Comparison of ENCODE assay signal across 9 cellular contexts in genomic region chr19:33522371-33522662, GRCh38. TPM values are rescaled to one million over a fixed set of nuclear protein-coding genes. Genes with fewer than 3 reads are reported as not detected.
A peak's percentile ranks its signal among the peaks of the same experiment; 100 is the strongest.
DNase-seq lines count a peak whose midpoint lies in the region; ATAC-seq, FAIRE-seq and TF ChIP-seq lines count a peak whose summit lies in the region.
"Had no signal": no experiment of that assay in that cellular context is flagged by ENCODE, and none has a peak within 500 bp of the region (broad histone marks: within the 10 kb centered on the region; RNA-seq: fewer than 3 reads in every experiment).

No MANE protein-coding gene starts in this region.

- H3K27me3 Mint-ChIP-seq in activated CD8-positive, alpha-beta memory T cell treated with anti-CD3 and anti-CD28 coated beads, Interleukin-2, amount 10 ng/mL, durations not matched to agents 7 days and 5 days = peaks cover 13% of the 10 kb centered on the region
- peaks cover 4% of the 10 kb centered on the region for H3K27me3 Mint-ChIP-seq in activated T-helper 2 cell treated with anti-CD3 and anti-CD28 coated beads, Interferon-gamma antibody, Interleukin-2, Interleukin-4, amounts not matched to agents 10 μg/mL and 5 μg/mL and 100 μg/mL, durations not matched to agents 14 hours and 24 hours and 36 hours (ENCODE audit: low read depth)

- no peak for TF ChIP-seq EP300 in suprapubic skin (IDR thresholded peaks at IDR 0.05)

- no peaks in the 10 kb centered on the region for H3K9me3 ChIP-seq in liver (ENCODE audit: control insufficient read depth in 4 of 4, low read length in 3 of 4)
- no peaks in the 10 kb centered on the region for H3K9me3 ChIP-seq in suprapubic skin

- H3K36me3 Mint-ChIP-seq in activated CD8-positive, alpha-beta memory T cell treated with anti-CD3 and anti-CD28 coated beads, Interleukin-2, amount 10 ng/mL, durations not matched to agents 7 days and 5 days = no peaks in the 10 kb centered on the region
- no peaks in the 10 kb centered on the region for H3K36me3 Mint-ChIP-seq in activated T-helper 2 cell treated with anti-CD3 and anti-CD28 coated beads, Interferon-gamma antibody, Interleukin-2, Interleukin-4, amounts not matched to agents 10 μg/mL and 5 μg/mL and 100 μg/mL, durations not matched to agents 14 hours and 24 hours and 36 hours (ENCODE audit: low read depth)

- no peak for FAIRE-seq in D721Med (lab: Jason Lieb, UNC)
- FAIRE-seq: colon had no signal

- TF ChIP-seq CTCF in liver (IDR thresholded peaks at IDR 0.05; ENCODE audit: low read depth, low read length, missing input control) (no peak), suprapubic skin (IDR thresholded peaks at IDR 0.05) (no peak), D721Med (IDR thresholded peaks at IDR 0.05; ENCODE audit: insufficient read depth, missing control alignments) (no peak)

- H3K4me1 Mint-ChIP-seq in activated CD8-positive, alpha-beta memory T cell treated with anti-CD3 and anti-CD28 coated beads, Interleukin-2, amount 10 ng/mL, durations not matched to agents 7 days and 5 days = peaks cover 21% of the 10 kb centered on the region
- peaks cover 12% of the 10 kb centered on the region for H3K4me1 Mint-ChIP-seq in activated T-helper 2 cell treated with anti-CD3 and anti-CD28 coated beads, Interferon-gamma antibody, Interleukin-2, Interleukin-4, amounts not matched to agents 10 μg/mL and 5 μg/mL and 100 μg/mL, durations not matched to agents 14 hours and 24 hours and 36 hours (ENCODE audit: low read depth)

- 87% methylated on average over 5 of the region's 5 CpGs for WGBS in liver
- WGBS in suprapubic skin = 78% methylated on average over 5 of the region's 5 CpGs

- H3K27ac ChIP-seq in liver (ENCODE audit: low read depth in 1 of 2, low read length in 2 of 2) = peak overlapping the region in 1 of 2 donors; percentile 4
- no peak overlapping the region for H3K27ac ChIP-seq in suprapubic skin

- H3K27ac Mint-ChIP-seq in activated CD8-positive, alpha-beta memory T cell treated with anti-CD3 and anti-CD28 coated beads, Interleukin-2, amount 10 ng/mL, durations not matched to agents 7 days and 5 days = no peak overlapping the region
- H3K27ac Mint-ChIP-seq in activated T-helper 2 cell treated with anti-CD3 and anti-CD28 coated beads, Interferon-gamma antibody, Interleukin-2, Interleukin-4, amounts not matched to agents 10 μg/mL and 5 μg/mL and 100 μg/mL, durations not matched to agents 14 hours and 24 hours and 36 hours = no peak overlapping the region

- H3K4me3 ChIP-seq in liver (ENCODE audit: low read depth in 1 of 3, low read length in 3 of 3) (peak overlapping the region; percentile 36 to 88 (median 61)), suprapubic skin (peak overlapping the region; percentile 84)

- intact Hi-C loops in activated T-helper 2 cell treated with anti-CD3 and anti-CD28 coated beads, Interferon-gamma antibody, Interleukin-2, Interleukin-4, amounts not matched to agents 10 μg/mL and 5 μg/mL and 100 μg/mL, durations not matched to agents 14 hours and 24 hours and 36 hours (cut with micrococcal nuclease) = no loop called here

- no peak for TF ChIP-seq POLR2A in suprapubic skin (IDR thresholded peaks at IDR 0.05)

- no peak for TF ChIP-seq RAD21 in liver (IDR thresholded peaks at IDR 0.05)

- H3K27me3 ChIP-seq in liver (ENCODE audit: control insufficient read depth in 4 of 4, insufficient read depth in 4 of 4, low read length in 3 of 4) = no peaks in the 10 kb centered on the region
- H3K27me3 ChIP-seq in suprapubic skin = peaks cover 4% of the 10 kb centered on the region

- no peak for DNase-seq in activated CD8-positive, alpha-beta memory T cell treated with anti-CD3 and anti-CD28 coated beads, Interleukin-2, amount 10 ng/mL, durations not matched to agents 7 days and 5 days
- no peak for DNase-seq in activated CD8-positive, alpha-beta memory T cell treated with anti-CD3 and anti-CD28 coated beads, Interleukin-2, amount 50 U/mL, for 48 hours
- DNase-seq in activated T-helper 2 cell treated with anti-CD3 and anti-CD28 coated beads, Interferon-gamma antibody, Interleukin-2, Interleukin-4, amounts not matched to agents 10 μg/mL and 5 μg/mL and 100 μg/mL, durations not matched to agents 14 hours and 24 hours and 36 hours (ENCODE audit: low spot score) = no peak
- DNase-seq in suprapubic skin (ENCODE audit: low spot score in 2 of 2) (no peak), D721Med (ENCODE audit: insufficient read length, low spot score) (no peak), ureter (ENCODE audit: low spot score) (no peak)

- CTCF ChIA-PET in activated CD8-positive, alpha-beta memory T cell treated with anti-CD3 and anti-CD28 coated beads, Interleukin-2, amount 10 ng/mL, durations not matched to agents 7 days and 5 days (lab: Charles Lee) = interaction anchor here (1.3 to 1.6 kb wide), 2 partner anchors 11 to 92 kb away, joined by 4 to 5 read pairs; no protein-coding TSS in a partner anchor

- ATAC-seq in activated CD8-positive, alpha-beta memory T cell treated with anti-CD3 and anti-CD28 coated beads, Interleukin-2, amount 10 ng/mL, durations not matched to agents 7 days and 5 days = no peak
- no peak for ATAC-seq in HG02623 (IDR thresholded peaks at IDR 0.05; ENCODE audit: unreplicated experiment)

- H3K9me3 Mint-ChIP-seq in activated CD8-positive, alpha-beta memory T cell treated with anti-CD3 and anti-CD28 coated beads, Interleukin-2, amount 10 ng/mL, durations not matched to agents 7 days and 5 days (ENCODE audit: low read depth) = no peaks in the 10 kb centered on the region
- H3K9me3 Mint-ChIP-seq in activated T-helper 2 cell treated with anti-CD3 and anti-CD28 coated beads, Interferon-gamma antibody, Interleukin-2, Interleukin-4, amounts not matched to agents 10 μg/mL and 5 μg/mL and 100 μg/mL, durations not matched to agents 14 hours and 24 hours and 36 hours = no peaks in the 10 kb centered on the region

- H3K9ac ChIP-seq in liver (ENCODE audit: low read depth in 1 of 2, low read length in 2 of 2) = no peak overlapping the region

- no peaks in the 10 kb centered on the region for H3K36me3 ChIP-seq in liver (ENCODE audit: control insufficient read depth in 4 of 4, insufficient read depth in 3 of 4, low read depth in 1 of 4, low read length in 3 of 4)
- no peaks in the 10 kb centered on the region for H3K36me3 ChIP-seq in suprapubic skin

- H3K4me3 Mint-ChIP-seq in activated CD8-positive, alpha-beta memory T cell treated with anti-CD3 and anti-CD28 coated beads, Interleukin-2, amount 10 ng/mL, durations not matched to agents 7 days and 5 days = peak overlapping the region; percentile 76
- H3K4me3 Mint-ChIP-seq in activated T-helper 2 cell treated with anti-CD3 and anti-CD28 coated beads, Interferon-gamma antibody, Interleukin-2, Interleukin-4, amounts not matched to agents 10 μg/mL and 5 μg/mL and 100 μg/mL, durations not matched to agents 14 hours and 24 hours and 36 hours (ENCODE audit: low read depth) = peak overlapping the region; percentile 90

- H3K4me1 ChIP-seq in liver (ENCODE audit: control insufficient read depth in 4 of 4, insufficient read depth in 4 of 4, low read length in 3 of 4) (peaks cover 4 to 63% (median 41%) of the 10 kb centered on the region in 4 donors), suprapubic skin (peaks cover 21% of the 10 kb centered on the region)

TF ChIP-seq in liver, 16 proteins besides CTCF, POLR2A, EP300 and RAD21 (continues in another document):
- TF ChIP-seq ZBTB33 (IDR thresholded peaks at IDR 0.05) (no peak), YY1 (IDR thresholded peaks at IDR 0.05) (no peak), NR2F2 (IDR thresholded peaks at IDR 0.05) (no peak), EGR1 (IDR thresholded peaks at IDR 0.05; ENCODE audit: low read depth in 2 of 2) (no peak), HNF4A (conservative IDR thresholded peaks at IDR 0.05) (no peak), MAX (IDR thresholded peaks at IDR 0.05) (no peak), TAF1 (conservative IDR thresholded peaks at IDR 0.05) (no peak), FOXA1 (IDR thresholded peaks at IDR 0.05) (no peak), JUND (IDR thresholded peaks at IDR 0.05) (no peak)

RNA-seq across cellular contexts. Expression of gene PEPD, which starts 0.7 kb away (rescaled TPM):
- total RNA-seq in activated CD8-positive, alpha-beta memory T cell treated with anti-CD3 and anti-CD28 coated beads, Interleukin-2, amount 10 ng/mL, durations not matched to agents 7 days and 5 days = 10 to 100 TPM; 14.9 to 20.3 TPM
- total RNA-seq in activated T-helper 2 cell treated with anti-CD3 and anti-CD28 coated beads, Interferon-gamma antibody, Interleukin-2, Interleukin-4, amounts not matched to agents 10 μg/mL and 5 μg/mL and 100 μg/mL, durations not matched to agents 14 hours and 24 hours and 36 hours = 18.9 and 23.8 TPM in 2 replicates
- total RNA-seq in liver (100 to 1,000 TPM in 1 of 2 donors, 10 to 100 TPM in 1; 37.3 to 102 TPM), suprapubic skin (10 to 100 TPM; 35.2 to 73.8 (median 55.9) TPM), ureter (86.6 TPM)
- polyA plus RNA-seq in liver = 100 to 1,000 TPM; 132 to 211 TPM
